Comparison of ENCODE assay signal across 37 cellular contexts in the genomic region with DNA sequence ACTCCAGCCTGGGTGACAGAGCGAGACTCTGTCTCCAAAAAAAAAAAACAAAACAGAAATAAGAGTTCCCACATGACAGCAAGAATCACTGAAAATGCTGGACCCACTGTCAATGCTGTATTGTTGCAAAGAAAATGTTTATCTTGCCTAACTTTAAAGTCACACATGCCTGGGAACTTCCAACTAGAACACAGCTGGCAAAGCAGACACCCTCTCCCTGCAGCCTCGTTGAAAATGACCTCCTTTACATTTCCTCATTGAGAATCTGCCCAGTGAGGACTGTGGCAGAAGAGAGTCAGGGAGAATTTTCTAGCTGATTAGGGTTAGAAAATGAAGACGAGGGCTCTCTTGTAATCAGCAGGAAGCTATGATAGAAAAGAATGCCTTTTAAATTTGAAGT. TPM values are rescaled to one million over a fixed set of nuclear protein-coding genes. Genes with fewer than 3 reads are reported as not detected.
"Had no signal": no experiment of that assay in that cellular context is flagged by ENCODE, and none has a peak within 500 bp of the region (broad histone marks: within the 10 kb centered on the region; RNA-seq: fewer than 3 reads in every experiment).

No MANE protein-coding gene starts in this region.

- FAIRE-seq: bronchial epithelial cell, colon had no signal

- ATAC-seq: activated CD4-positive, alpha-beta T cell treated with anti-CD3 and anti-CD28 coated beads for 36 hours; activated CD8-positive, alpha-beta memory T cell treated with anti-CD3 and anti-CD28 coated beads, Interleukin-2, amount 10 ng/mL, durations not matched to agents 7 days and 5 days; activated CD8-positive, alpha-beta T cell treated with anti-CD3 and anti-CD28 coated beads, Interleukin-2, amount 10 ng/mL, durations not matched to agents 7 days and 5 days; activated naive CD4-positive, alpha-beta T cell treated with anti-CD3 and anti-CD28 coated beads, Interleukin-2, amount 50 U/mL, for 72 hours; effector memory CD8-positive, alpha-beta T cell; gastroesophageal sphincter; T-helper 17 cell had no signal

- H3K4me3 ChIP-seq: ascending aorta, esophagus muscularis mucosa, gastroesophageal sphincter had no signal

- DNase-seq: activated CD4-positive, alpha-beta memory T cell treated with anti-CD3 and anti-CD28 coated beads for 36 hours; activated CD4-positive, alpha-beta T cell treated with anti-CD3 and anti-CD28 coated beads for 36 hours; activated CD4-positive, alpha-beta T cell treated with anti-CD3 and anti-CD28 coated beads, Interleukin-2, amount 10 ng/mL, durations not matched to agents 24 days and 14 days; activated CD4-positive, CD25-positive, alpha-beta regulatory T cell; activated CD4-positive, CD25-positive, alpha-beta regulatory T cell treated with anti-CD3 and anti-CD28 coated beads, Interleukin-2, amount 50 U/mL, for 72 hours; activated CD8-positive, alpha-beta memory T cell treated with anti-CD3 and anti-CD28 coated beads, Interleukin-2, amount 10 ng/mL, durations not matched to agents 7 days and 5 days; activated CD8-positive, alpha-beta memory T cell treated with anti-CD3 and anti-CD28 coated beads, Interleukin-2, amount 50 U/mL, for 4 hours; activated CD8-positive, alpha-beta T cell treated with anti-CD3 and anti-CD28 coated beads, Interleukin-2, amount 10 ng/mL, durations not matched to agents 7 days and 5 days; activated effector memory CD4-positive, alpha-beta T cell treated with anti-CD3 and anti-CD28 coated beads, Interleukin-2, amount 50 U/mL, for 16 hours; activated naive CD4-positive, alpha-beta T cell treated with anti-CD3 and anti-CD28 coated beads for 36 hours; activated naive CD8-positive, alpha-beta T cell treated with anti-CD3 and anti-CD28 coated beads, Interleukin-2, amount 10 ng/mL, durations not matched to agents 7 days and 5 days; activated T-cell treated with anti-CD3 and anti-CD28 coated beads, Interleukin-2, amount 50 U/mL, for 1 hour; activated T-cell treated with anti-CD3 and anti-CD28 coated beads, Interleukin-2, amount 50 U/mL, for 48 hours; brain microvascular endothelial cell; cortex of kidney; dermis blood vessel endothelial cell; effector CD4-positive, alpha-beta T cell; effector memory CD8-positive, alpha-beta T cell; erythroblast; foreskin melanocyte; T-helper 1 cell; T-helper 17 cell; T1000 had no signal

- H3K4me1 ChIP-seq: ascending aorta, esophagus muscularis mucosa, gastroesophageal sphincter had no signal

- H3K27me3 ChIP-seq: ascending aorta, brain microvascular endothelial cell had no signal

- H3K36me3 ChIP-seq: ascending aorta, brain microvascular endothelial cell, esophagus muscularis mucosa, gastroesophageal sphincter had no signal

- H3K27ac ChIP-seq: ascending aorta, brain microvascular endothelial cell, esophagus muscularis mucosa, gastroesophageal sphincter had no signal

- H3K9me3 ChIP-seq: ascending aorta, esophagus muscularis mucosa, gastroesophageal sphincter had no signal

RNA-seq across cellular contexts. Expression of gene TCL1A, which starts 42.8 kb away (rescaled TPM):
- total RNA-seq: activated CD4-positive, alpha-beta memory T cell treated with anti-CD3 and anti-CD28 coated beads for 36 hours; activated CD4-positive, alpha-beta T cell treated with anti-CD3 and anti-CD28 coated beads for 36 hours; activated CD4-positive, alpha-beta T cell treated with anti-CD3 and anti-CD28 coated beads, Interleukin-2, amount 10 ng/mL, durations not matched to agents 24 days and 14 days; activated CD8-positive, alpha-beta memory T cell treated with anti-CD3 and anti-CD28 coated beads for 36 hours; activated CD8-positive, alpha-beta memory T cell treated with anti-CD3 and anti-CD28 coated beads, Interleukin-2, amount 10 ng/mL, durations not matched to agents 7 days and 5 days; activated CD8-positive, alpha-beta T cell treated with anti-CD3 and anti-CD28 coated beads, Interleukin-2, amount 10 ng/mL, durations not matched to agents 7 days and 5 days; activated naive CD4-positive, alpha-beta T cell treated with anti-CD3 and anti-CD28 coated beads for 36 hours; activated naive CD4-positive, alpha-beta T cell treated with anti-CD3 and anti-CD28 coated beads, Interleukin-2, amount 50 U/mL, for 72 hours; activated T-helper 1 cell treated with anti-CD3 and anti-CD28 coated beads, Interleukin-12 subunit alpha, Interleukin-12 subunit beta, Interleukin-2, Interleukin-4 antibody, amounts not matched to agents 30 ng/mL and 10 ng/mL and 1 ng/mL, durations not matched to agents 14 hours and 24 hours and 36 hours; activated T-helper 2 cell treated with anti-CD3 and anti-CD28 coated beads, Interferon-gamma antibody, Interleukin-2, Interleukin-4, amounts not matched to agents 10 μg/mL and 5 μg/mL and 100 μg/mL, durations not matched to agents 14 hours and 24 hours and 36 hours; ascending aorta; bronchial epithelial cell; cardiac septum; chondrocyte; dermis blood vessel endothelial cell; fibroblast of lung; fibroblast of villous mesenchyme; gastroesophageal sphincter; glomerular endothelial cell had no signal
- polyA plus RNA-seq: fibroblast of lung had no signal
